In genomic region chr19:7815325-7815724, GRCh38 we compare ENCODE assay signal across 22 cellular contexts. TPM values are rescaled to one million over a fixed set of nuclear protein-coding genes. Genes with fewer than 3 reads are reported as not detected.
DNase-seq lines count a peak whose midpoint lies in the region; ATAC-seq and TF ChIP-seq lines count a peak whose summit lies in the region.
"Had no signal": no experiment of that assay in that cellular context is flagged by ENCODE, and none has a peak within 500 bp of the region (broad histone marks: within the 10 kb centered on the region; RNA-seq: fewer than 3 reads in every experiment).

No MANE protein-coding gene starts in this region.

- H3K27me3 Mint-ChIP-seq in activated B cell treated with CpG ODN at 0.5 μM for 24 hours (peaks cover 5% of the 10 kb centered on the region), naive B cell (peaks cover 14 to 25% (median 17%) of the 10 kb centered on the region in 3 donors)

- H3K36me3 Mint-ChIP-seq in activated B cell treated with CpG ODN at 0.5 μM for 24 hours (ENCODE audit: low read depth), result peaks cover 5% of the 10 kb centered on the region
- H3K36me3 Mint-ChIP-seq in naive B cell, result peaks cover 0 to 9% of the 10 kb centered on the region in 2 donors
- H3K36me3 Mint-ChIP-seq: type B pancreatic cell had no signal

- intact Hi-C loops in activated B cell treated with CpG ODN at 0.5 μM for 24 hours (cut with micrococcal nuclease), result loop anchor here (1.0 kb wide), 1 partner anchor 8 kb away; no protein-coding TSS in a partner anchor
- intact Hi-C loops in psoas muscle (cut with DNase I), result loop anchor here in 1 of 2 donors (10.0 kb wide), 1 partner anchor 461 kb away; no protein-coding TSS in a partner anchor

- CTCF ChIA-PET in activated B cell treated with CpG ODN at 0.5 μM for 24 hours (lab: Charles Lee), result interaction anchor here (1.2 kb wide), 1 partner anchor 16 kb away, joined by 5 read pairs; no protein-coding TSS in a partner anchor

- peaks cover 13% of the 10 kb centered on the region for H3K9me3 Mint-ChIP-seq in activated B cell treated with CpG ODN at 0.5 μM for 24 hours
- H3K9me3 Mint-ChIP-seq in naive B cell, result peaks cover 5 to 37% (median 26%) of the 10 kb centered on the region in 7 donors

- 38 to 46% (median 43%) methylated on average over 10 of the region's 10 CpGs for WGBS in psoas muscle, 3 donors

- no peak overlapping the region for H3K27ac ChIP-seq in psoas muscle
- H3K27ac ChIP-seq: foreskin keratinocyte, left ventricle myocardium inferior had no signal

- H3K4me1 Mint-ChIP-seq in activated B cell treated with CpG ODN at 0.5 μM for 24 hours (peaks cover 37% of the 10 kb centered on the region), naive B cell (peaks cover 19 to 26% (median 23%) of the 10 kb centered on the region in 3 donors)

- H3K27ac Mint-ChIP-seq in activated B cell treated with CpG ODN at 0.5 μM for 24 hours, result peak overlapping the region; percentile 76
- H3K27ac Mint-ChIP-seq in naive B cell, result peak overlapping the region in 5 of 6 donors; percentile 40 to 98 (median 78)
- H3K27ac Mint-ChIP-seq: activated T-helper 1 cell treated with anti-CD3 and anti-CD28 coated beads, Interleukin-12 subunit alpha, Interleukin-12 subunit beta, Interleukin-2, Interleukin-4 antibody, amounts not matched to agents 30 ng/mL and 10 ng/mL and 1 ng/mL, durations not matched to agents 14 hours and 24 hours and 36 hours; type B pancreatic cell had no signal

- no peaks in the 10 kb centered on the region for H3K36me3 ChIP-seq in psoas muscle (ENCODE audit: insufficient read depth in 1 of 2, low read depth in 1 of 2)
- H3K36me3 ChIP-seq: left ventricle myocardium inferior had no signal

- ATAC-seq in GM19438 (IDR thresholded peaks at IDR 0.05; ENCODE audit: low read depth, unreplicated experiment) (peak; percentile 51), activated B cell treated with CpG ODN at 0.5 μM for 24 hours (ENCODE audit: low read depth) (peak; percentile 77), naive B cell (ENCODE audit: low read depth in 2 of 2) (peak; percentile 91 to 94), GM19452 (IDR thresholded peaks at IDR 0.05; ENCODE audit: unreplicated experiment) (no peak), psoas muscle (no peak)
- ATAC-seq: foreskin keratinocyte had no signal

- peak; percentile 41 for DNase-seq in CMK (ENCODE audit: low read depth)
- peak; percentile 35 for DNase-seq in activated B cell treated with CpG ODN at 0.5 μM for 24 hours
- DNase-seq in naive B cell, result peak; percentile 71
- no peak for DNase-seq in NCI-H187 (lab: John Stamatoyannopoulos, UW)
- DNase-seq in psoas muscle, result no peak
- DNase-seq: anterior cingulate cortex, C1 segment of cervical spinal cord, foreskin keratinocyte, left ventricle myocardium inferior, NCI-H1694 treated with DMSO at 0.1 percent for 48 hours, NCI-H446, posterior cingulate gyrus, SHP77 treated with DMSO at 0.1 percent for 48 hours, small intestine had no signal

- H3K27me3 ChIP-seq in psoas muscle (ENCODE audit: insufficient read depth in 3 of 3, low read length in 2 of 3), result peaks cover 0 to 11% (median 5%) of the 10 kb centered on the region in 3 donors

- POLR2A ChIA-PET in activated B cell treated with CpG ODN at 0.5 μM for 24 hours (lab: Charles Lee), result interaction anchor here (0.6 to 1.2 kb wide), 3 partner anchors 16 to 158 kb away, joined by 3 to 4 read pairs (median 3); partner anchors contain the start of gene SNAPC2

- H3K4me3 ChIP-seq in psoas muscle, result no peak overlapping the region
- H3K4me3 ChIP-seq: left ventricle myocardium inferior had no signal

- H3K4me1 ChIP-seq in psoas muscle, result no peaks in the 10 kb centered on the region
- H3K4me1 ChIP-seq: left ventricle myocardium inferior had no signal

- H3K4me3 Mint-ChIP-seq in activated B cell treated with CpG ODN at 0.5 μM for 24 hours (peak overlapping the region; percentile 71), naive B cell (peak overlapping the region; percentile 57 to 94 (median 68))
- H3K4me3 Mint-ChIP-seq: activated T-helper 1 cell treated with anti-CD3 and anti-CD28 coated beads, Interleukin-12 subunit alpha, Interleukin-12 subunit beta, Interleukin-2, Interleukin-4 antibody, amounts not matched to agents 30 ng/mL and 10 ng/mL and 1 ng/mL, durations not matched to agents 14 hours and 24 hours and 36 hours; type B pancreatic cell had no signal

- peaks cover 4% of the 10 kb centered on the region for H3K9me3 ChIP-seq in psoas muscle

- no peak for TF ChIP-seq CTCF in activated B cell treated with CpG ODN at 0.5 μM for 24 hours (IDR thresholded peaks at IDR 0.05)
- no peak for TF ChIP-seq CTCF in psoas muscle (IDR thresholded peaks at IDR 0.05)

RNA-seq across cellular contexts. Expression of gene EVI5L, which starts 14.7 kb away (rescaled TPM):
- total RNA-seq in activated B cell treated with CpG ODN at 0.5 μM for 24 hours, result 9.2 and 12.8 TPM in 2 replicates
- 1 to 10 TPM in 5 of 6 donors, under 1 TPM in 1; 0.63 to 4.0 (median 1.6) TPM for polyA plus RNA-seq in naive B cell (ENCODE audit: low read depth in 6 of 6)
- 10 to 100 TPM; 13.9 to 25.9 (median 22.2) TPM for total RNA-seq in psoas muscle
- 10 to 100 TPM in 2 of 3 donors, 1 to 10 TPM in 1; 5.8 to 10.7 (median 10.0) TPM for polyA plus RNA-seq in psoas muscle

RNA-seq across cellular contexts. Expression of gene CLEC4M, which starts 52.3 kb away (rescaled TPM):
- total RNA-seq in activated B cell treated with CpG ODN at 0.5 μM for 24 hours (1.3 and 2.0 TPM in 2 replicates), psoas muscle (not detected)
- polyA plus RNA-seq in naive B cell (ENCODE audit: low read depth in 6 of 6) (under 1 TPM in 3 of 6 donors, not detected in 3; 0.17 to 0.41 (median 0.21) TPM), psoas muscle (not detected)
- total RNA-seq: activated T-helper 1 cell treated with anti-CD3 and anti-CD28 coated beads, Interleukin-12 subunit alpha, Interleukin-12 subunit beta, Interleukin-2, Interleukin-4 antibody, amounts not matched to agents 30 ng/mL and 10 ng/mL and 1 ng/mL, durations not matched to agents 14 hours and 24 hours and 36 hours; foreskin keratinocyte; H4; left ventricle myocardium inferior; LHCN-M2; T-helper 2 cell treated with Interferon-gamma antibody and Interleukin-4, amounts not matched to agents 100 ng/mL and 5 ng/mL, for 36 hours had no signal
- polyA plus RNA-seq: foreskin keratinocyte had no signal

RNA-seq across cellular contexts. Expression of gene PRR36, which starts 58.9 kb away (rescaled TPM):
- total RNA-seq in activated B cell treated with CpG ODN at 0.5 μM for 24 hours (not detected in 2 replicates), psoas muscle (not detected)
- polyA plus RNA-seq in naive B cell (ENCODE audit: low read depth in 6 of 6) (under 1 TPM in 1 of 6 donors, not detected in 5; 0.05 TPM), psoas muscle (not detected)
- total RNA-seq: endothelial cell of umbilical vein, foreskin keratinocyte, H4, left ventricle myocardium inferior, LHCN-M2 had no signal
- polyA plus RNA-seq: endothelial cell of umbilical vein had no signal

Comparison
In these comparisons a context has a peak if more than half of its experiments do, and no peak if none do; other contexts are left out.
1. DNase-seq: peak in CMK (single experiment), activated B cell treated with CpG ODN at 0.5 μM for 24 hours (single experiment) and naive B cell (single experiment); none in NCI-H187 (0 of 2) and psoas muscle (0 of 2).
2. ATAC-seq: peak in GM19438 (single experiment), activated B cell treated with CpG ODN at 0.5 μM for 24 hours (single experiment) and naive B cell (2 of 2); none in GM19452 (single experiment) and psoas muscle (0 of 4).